Comparison of ENCODE assay signal across 8 cellular contexts in genomic region chr15:42207674-42208579, GRCh38. TPM values are rescaled to one million over a fixed set of nuclear protein-coding genes. Genes with fewer than 3 reads are reported as not detected.
DNase-seq lines count a peak whose midpoint lies in the region; ATAC-seq and TF ChIP-seq lines count a peak whose summit lies in the region.

A gene with protein sequence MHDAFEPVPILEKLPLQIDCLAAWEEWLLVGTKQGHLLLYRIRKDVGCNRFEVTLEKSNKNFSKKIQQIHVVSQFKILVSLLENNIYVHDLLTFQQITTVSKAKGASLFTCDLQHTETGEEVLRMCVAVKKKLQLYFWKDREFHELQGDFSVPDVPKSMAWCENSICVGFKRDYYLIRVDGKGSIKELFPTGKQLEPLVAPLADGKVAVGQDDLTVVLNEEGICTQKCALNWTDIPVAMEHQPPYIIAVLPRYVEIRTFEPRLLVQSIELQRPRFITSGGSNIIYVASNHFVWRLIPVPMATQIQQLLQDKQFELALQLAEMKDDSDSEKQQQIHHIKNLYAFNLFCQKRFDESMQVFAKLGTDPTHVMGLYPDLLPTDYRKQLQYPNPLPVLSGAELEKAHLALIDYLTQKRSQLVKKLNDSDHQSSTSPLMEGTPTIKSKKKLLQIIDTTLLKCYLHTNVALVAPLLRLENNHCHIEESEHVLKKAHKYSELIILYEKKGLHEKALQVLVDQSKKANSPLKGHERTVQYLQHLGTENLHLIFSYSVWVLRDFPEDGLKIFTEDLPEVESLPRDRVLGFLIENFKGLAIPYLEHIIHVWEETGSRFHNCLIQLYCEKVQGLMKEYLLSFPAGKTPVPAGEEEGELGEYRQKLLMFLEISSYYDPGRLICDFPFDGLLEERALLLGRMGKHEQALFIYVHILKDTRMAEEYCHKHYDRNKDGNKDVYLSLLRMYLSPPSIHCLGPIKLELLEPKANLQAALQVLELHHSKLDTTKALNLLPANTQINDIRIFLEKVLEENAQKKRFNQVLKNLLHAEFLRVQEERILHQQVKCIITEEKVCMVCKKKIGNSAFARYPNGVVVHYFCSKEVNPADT (minus strand): TSS chr15:42208304. CDS start chr15:42208153, 151 bp downstream.

- no peak for TF ChIP-seq CTCF in PC-3 (conservative IDR thresholded peaks at IDR 0.05; ENCODE audit: low read depth, low read length)
- no peak for TF ChIP-seq CTCF in epithelial cell of proximal tubule (conservative IDR thresholded peaks at IDR 0.05; ENCODE audit: low read depth, low read length)
- TF ChIP-seq CTCF in mucosa of descending colon (IDR thresholded peaks at IDR 0.05) = no peak

- H3K9me3 ChIP-seq in PC-3 (ENCODE audit: low read length) = no peaks in the 10 kb centered on the region
- H3K9me3 ChIP-seq in mucosa of descending colon = no peaks in the 10 kb centered on the region

- POLR2A ChIA-PET in PC-3 (lab: Charles Lee; ENCODE audit: unreplicated experiment) = interaction anchor here (0.6 to 1.0 kb wide), 6 partner anchors 21 to 449 kb away, joined by 3 to 4 read pairs (median 3); partner anchors contain the start of genes GANC and TMEM87A

- peak within 1 kb of the TSS; percentile 21 to 93 (median 85) for H3K27ac Mint-ChIP-seq in IgD-negative memory B cell

- H3K27ac ChIP-seq in PC-3 (ENCODE audit: low read length) = peak within 1 kb of the TSS; percentile 22

- H4K20me1 ChIP-seq in PC-3 (ENCODE audit: low read length) = no peaks in the 10 kb centered on the region

- H3K4me1 Mint-ChIP-seq in IgD-negative memory B cell = peaks cover 11 to 30% (median 27%) of the 10 kb centered on the region in 3 donors

- peak within 1 kb of the TSS; percentile 96 for H3K4me2 ChIP-seq in PC-3 (ENCODE audit: low read length)

- peaks cover 18% of the 10 kb centered on the region for H3K36me3 ChIP-seq in PC-3 (ENCODE audit: low read depth, low read length)
- H3K36me3 ChIP-seq in mucosa of descending colon (ENCODE audit: low read depth) = no peaks in the 10 kb centered on the region

- CTCF ChIA-PET in PC-3 (lab: Charles Lee) = interaction anchor here (0.6 kb wide), 1 partner anchor 14 kb away, joined by 3 read pairs; no protein-coding TSS in a partner anchor

- peak within 1 kb of the TSS; percentile 71 to 99 (median 94) for H3K4me3 Mint-ChIP-seq in IgD-negative memory B cell

- H3K9me3 Mint-ChIP-seq in IgD-negative memory B cell = no peaks in the 10 kb centered on the region

- ATAC-seq in GM21526 (IDR thresholded peaks at IDR 0.05; ENCODE audit: low FRiP score, unreplicated experiment) (peak; percentile 81), PC-3 (peak; percentile 95), mucosa of descending colon (peak; percentile 99)

- H3K27me3 Mint-ChIP-seq in IgD-negative memory B cell = no peaks in the 10 kb centered on the region

- H3K9me2 ChIP-seq in PC-3 (replicated peaks; ENCODE audit: low read length) = no peaks in the 10 kb centered on the region

- H3K27me3 ChIP-seq in PC-3 (ENCODE audit: low read length) = no peaks in the 10 kb centered on the region

- intact Hi-C loops in PC-3 (cut with micrococcal nuclease) = loop anchor here (2.0 to 10.0 kb wide), 2 partner anchors 65 to 267 kb away; partner anchors contain the start of genes GANC and TMEM87A
- intact Hi-C loops in mucosa of descending colon (cut with DNase I, micrococcal nuclease) = no loop called here

- H3K4me1 ChIP-seq in PC-3 (ENCODE audit: insufficient read depth, low read length) = peaks cover 24% of the 10 kb centered on the region
- H3K4me1 ChIP-seq in mucosa of descending colon (ENCODE audit: low read depth) = peaks cover 8% of the 10 kb centered on the region

- TSS peak; percentile 58 for BruUV-seq in PC-3 (replicated peaks; lab: Mats Ljungman, UMichigan)

- H2AFZ ChIP-seq in PC-3 (ENCODE audit: low read length) = peak within 1 kb of the TSS; percentile 82

- no peaks in the 10 kb centered on the region for H3F3A ChIP-seq in PC-3 (ENCODE audit: low read length, unreplicated experiment)

- H3K79me2 ChIP-seq in PC-3 (ENCODE audit: low read length) = peaks cover 29% of the 10 kb centered on the region

- H3K4me3 ChIP-seq in PC-3 (ENCODE audit: low read length) (peak within 1 kb of the TSS; percentile 98), epithelial cell of proximal tubule (ENCODE audit: low read depth, low read length) (peak within 1 kb of the TSS; percentile 79), mucosa of descending colon (peak within 1 kb of the TSS; percentile 76)

- H3K36me3 Mint-ChIP-seq in IgD-negative memory B cell = peaks cover 10% of the 10 kb centered on the region

- H3K9ac ChIP-seq in PC-3 (ENCODE audit: low read length) = peak within 1 kb of the TSS; percentile 97

- DNase-seq in DMS 273 (lab: John Stamatoyannopoulos, UW; ENCODE audit: unreplicated experiment) = peak; percentile 87
- DNase-seq in PC-3 = peak; percentile 83
- DNase-seq in activated T-cell treated with anti-CD3 and anti-CD28 coated beads for 48 hours (ENCODE audit: low read depth) = peak; percentile 78
- DNase-seq in epithelial cell of proximal tubule (ENCODE audit: low read depth) = peak; percentile 29
- DNase-seq in mucosa of descending colon = peak; percentile 87 to 90 (median 90)
- peak; percentile 60 to 63 for DNase-seq in stimulated activated CD8-positive, alpha-beta memory T cell treated with anti-CD3 and anti-CD28 coated beads, Interleukin-4, amount 100 ng/mL, for 1 hour (ENCODE audit: low read depth in 2 of 2, low spot score in 1 of 2)

RNA-seq across cellular contexts. Expression of the gene that starts here (rescaled TPM):
- polyA plus RNA-seq in IgD-negative memory B cell = 27.5 TPM
- total RNA-seq in PC-3 (2014; rRNA removed) (28.5 and 46.4 TPM in 2 replicates), epithelial cell of proximal tubule (15.9 and 29.1 TPM in 2 replicates), mucosa of descending colon (10 to 100 TPM; 49.6 to 74.3 (median 66.7) TPM)

Comparison
In these comparisons a context has a peak if more than half of its experiments do, and no peak if none do; other contexts are left out.
1. Peak in every context shown above with its lines: DNase-seq, ATAC-seq, H3K4me3 ChIP-seq and H3K27ac ChIP-seq.
2. DNase-seq: peak in every context shown above with its lines; median percentile 90 in mucosa of descending colon; 87 in DMS 273; 83 in PC-3; 78 in activated T-cell treated with anti-CD3 and anti-CD28 coated beads for 48 hours; 62 in stimulated activated CD8-positive, alpha-beta memory T cell treated with anti-CD3 and anti-CD28 coated beads, Interleukin-4, amount 100 ng/mL, for 1 hour; 29 in epithelial cell of proximal tubule.